ENCODE assay signal across 28 cellular contexts in genomic region chr3:59243476-59243875, GRCh38.
"Had no signal": no experiment of that assay in that cellular context is flagged by ENCODE, and none has a peak within 500 bp of the region (broad histone marks: within the 10 kb centered on the region; RNA-seq: fewer than 3 reads in every experiment).

No MANE protein-coding gene starts in this region.

- ATAC-seq: esophagus mucosa; gastrocnemius medialis; left lobe of liver; naive thymus-derived CD8-positive, alpha-beta T cell; pancreas; right lobe of liver; stimulated activated effector memory CD8-positive, alpha-beta T cell treated with anti-CD3 and anti-CD28 coated beads, Interleukin-12 subunit alpha, Interleukin-12 subunit beta, amount 100 ng/mL, for 72 hours had no signal

- H3K9me3 ChIP-seq: gastrocnemius medialis, neutrophil, pancreas, right lobe of liver, stomach, thyroid gland had no signal

- H3K4me2 ChIP-seq: smooth muscle cell had no signal

- H3K4me3 ChIP-seq: gastrocnemius medialis, lung, pancreas, right lobe of liver, smooth muscle cell, stomach, thyroid gland had no signal

- H3K27me3 ChIP-seq: gastrocnemius medialis, neutrophil, pancreas, right lobe of liver, stomach, thyroid gland had no signal

- H3K36me3 Mint-ChIP-seq: stimulated activated effector memory CD8-positive, alpha-beta T cell treated with anti-CD3 and anti-CD28 coated beads, Interleukin-12 subunit alpha, Interleukin-12 subunit beta, amount 100 ng/mL, for 72 hours had no signal

- H3K4me1 ChIP-seq: gastrocnemius medialis, right lobe of liver had no signal

- FAIRE-seq: colon, kidney, pancreas had no signal

- H3K27me3 Mint-ChIP-seq: dendritic cell treated with granulocyte-macrophage colony-stimulating factor and Interleukin-4, amounts not matched to agents 40 ng/mL and 50 ng/mL, for 4 days had no signal

- H3K36me3 ChIP-seq: gastrocnemius medialis, neutrophil, pancreas, right lobe of liver, stomach, thyroid gland had no signal

- H3K27ac Mint-ChIP-seq: dendritic cell treated with granulocyte-macrophage colony-stimulating factor and Interleukin-4, amounts not matched to agents 40 ng/mL and 50 ng/mL, for 4 days; endodermal cell; stimulated activated effector memory CD8-positive, alpha-beta T cell treated with anti-CD3 and anti-CD28 coated beads, Interleukin-12 subunit alpha, Interleukin-12 subunit beta, amount 100 ng/mL, for 72 hours had no signal

- H3K4me3 Mint-ChIP-seq: dendritic cell treated with granulocyte-macrophage colony-stimulating factor and Interleukin-4, amounts not matched to agents 40 ng/mL and 50 ng/mL, for 4 days; endodermal cell; naive thymus-derived CD8-positive, alpha-beta T cell; nephron progenitor cell; stimulated activated effector memory CD8-positive, alpha-beta T cell treated with anti-CD3 and anti-CD28 coated beads, Interleukin-12 subunit alpha, Interleukin-12 subunit beta, amount 100 ng/mL, for 72 hours had no signal

- DNase-seq: effector CD8-positive, alpha-beta T cell; endodermal cell; foreskin fibroblast; gastrocnemius medialis; head of caudate nucleus; kidney; mesendoderm; midbrain; naive thymus-derived CD8-positive, alpha-beta T cell; nephron progenitor cell; pancreas; right lobe of liver; stimulated activated CD4-positive, alpha-beta T cell treated with anti-CD3 and anti-CD28 coated beads, Interleukin-12 subunit alpha, Interleukin-12 subunit beta, amount 100 ng/mL, for 4 hours; stimulated activated CD4-positive, alpha-beta T cell treated with anti-CD3 and anti-CD28 coated beads, Interleukin-1b, Interleukin-23, amount 100 ng/mL, for 48 hours; stimulated activated CD4-positive, alpha-beta T cell treated with anti-CD3 and anti-CD28 coated beads, Interleukin-4, amount 100 ng/mL, for 24 hours; stimulated activated naive CD4-positive, alpha-beta T cell treated with Interleukin-2 at 50 U/mL for 16 hours; stomach; thyroid gland; trophoblast cell had no signal

- H3K27ac ChIP-seq: epithelial cell of prostate, gastrocnemius medialis, neutrophil, pancreas, right lobe of liver, stomach, thyroid gland had no signal
